In the genomic region with DNA sequence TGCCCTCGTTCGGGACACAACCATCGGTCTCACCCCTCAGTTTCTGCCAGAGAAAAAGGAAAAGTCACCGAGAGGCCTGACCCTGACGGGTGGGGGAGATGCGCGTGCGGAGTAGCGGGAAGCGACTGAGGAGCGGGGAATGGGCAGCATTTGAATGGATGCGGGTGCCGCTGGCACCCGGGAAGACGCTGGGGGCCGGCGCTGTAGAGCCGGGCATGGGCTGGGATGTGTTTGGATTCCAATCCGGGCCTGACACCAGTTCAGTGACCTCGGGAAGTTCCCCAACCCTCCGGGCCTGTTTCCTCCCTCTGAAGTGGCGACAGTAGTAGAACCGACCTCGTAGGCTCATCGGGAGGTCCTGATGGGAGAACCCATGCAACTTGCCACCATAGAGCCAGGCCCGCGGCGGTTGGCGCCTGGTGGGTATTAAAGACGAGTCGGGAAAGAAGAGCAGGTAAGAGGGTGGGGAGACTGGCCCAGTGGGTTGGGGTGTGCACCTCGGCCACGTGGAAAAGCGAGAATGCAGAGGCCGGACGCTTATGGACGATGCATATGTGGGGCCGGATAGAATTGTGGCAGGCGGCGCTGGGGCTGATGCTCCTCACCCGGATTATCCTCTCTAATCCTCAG, we compare ENCODE assay signal across 8 cellular contexts. TPM values are rescaled to one million over a fixed set of nuclear protein-coding genes. Genes with fewer than 3 reads are reported as not detected.
DNase-seq lines count a peak whose midpoint lies in the region; ATAC-seq and TF ChIP-seq lines count a peak whose summit lies in the region.

No MANE protein-coding gene starts in this region.

- TF ChIP-seq CTCF in A673 (conservative IDR thresholded peaks at IDR 0.05; ENCODE audit: low read depth, low read length) = no peak
- no peak for TF ChIP-seq CTCF in fibroblast of the aortic adventitia (IDR thresholded peaks at IDR 0.05; ENCODE audit: insufficient read depth, low read length)
- TF ChIP-seq CTCF in osteocyte (IDR thresholded peaks at IDR 0.05) = no peak
- no peak for TF ChIP-seq CTCF in upper lobe of left lung (IDR thresholded peaks at IDR 0.05)

- peak; percentile 10 for ATAC-seq in GM19438 (IDR thresholded peaks at IDR 0.05; ENCODE audit: low read depth, unreplicated experiment)
- ATAC-seq in upper lobe of left lung (ENCODE audit: low FRiP score in 2 of 2) = peak; percentile 11 to 18

- H3K9me3 ChIP-seq in A673 (ENCODE audit: low read depth, low read length, poor library complexity, severe bottlenecking) (no peaks in the 10 kb centered on the region), HUES48 (ENCODE audit: control insufficient read depth, insufficient read depth, low read length) (no peaks in the 10 kb centered on the region), upper lobe of left lung (no peaks in the 10 kb centered on the region)

- peak overlapping the region; percentile 99 for H3K27ac Mint-ChIP-seq in osteocyte (ENCODE audit: unreplicated experiment)

- POLR2A ChIA-PET in A673 (lab: Charles Lee; ENCODE audit: low non-redundant PET) = no interaction called here

- DNase-seq in A673 (ENCODE audit: low spot score) = no peak
- DNase-seq in activated T-cell treated with anti-CD3 and anti-CD28 coated beads for 4 hours = peak; percentile 24
- no peak for DNase-seq in fibroblast of the aortic adventitia (ENCODE audit: low read depth)
- DNase-seq in osteocyte (ENCODE audit: extremely low spot score, unreplicated experiment) = no peak
- DNase-seq in upper lobe of left lung = peak; percentile 21 to 86
- no peak for DNase-seq in SKM-1 treated with dmso at 0.1 percent for 144 hours (lab: John Stamatoyannopoulos, UW; ENCODE audit: unreplicated experiment)

- TF ChIP-seq POLR2A in upper lobe of left lung (IDR thresholded peaks at IDR 0.05) = no peak

- H3K4me3 ChIP-seq in A673 (ENCODE audit: low read depth, low read length, poor library complexity, severe bottlenecking) (peak overlapping the region; percentile 94), HUES48 (ENCODE audit: low read depth, low read length) (peak overlapping the region; percentile 99), fibroblast of the aortic adventitia (ENCODE audit: low read depth, low read length) (peak overlapping the region; percentile 93), upper lobe of left lung (peak overlapping the region; percentile 29 to 88 (median 64))

- H3K27me3 Mint-ChIP-seq in osteocyte (ENCODE audit: unreplicated experiment) = no peaks in the 10 kb centered on the region

- peaks cover 52% of the 10 kb centered on the region for H3K4me1 Mint-ChIP-seq in osteocyte (ENCODE audit: unreplicated experiment)

- H3K36me3 ChIP-seq in A673 (ENCODE audit: insufficient read depth, low read length, poor library complexity, severe bottlenecking) = peaks cover 22% of the 10 kb centered on the region
- H3K36me3 ChIP-seq in HUES48 (ENCODE audit: control insufficient read depth, insufficient read depth, low read length) = peaks cover 45% of the 10 kb centered on the region
- no peaks in the 10 kb centered on the region for H3K36me3 ChIP-seq in upper lobe of left lung

- H3K9ac ChIP-seq in HUES48 (ENCODE audit: low read depth, low read length) = peak overlapping the region; percentile 93

- TSS peak; percentile 46 for BruUV-seq in A673 (replicated peaks; lab: Mats Ljungman, UMichigan)

- TF ChIP-seq EP300 in upper lobe of left lung (IDR thresholded peaks at IDR 0.05) = no peak

- peaks cover 22% of the 10 kb centered on the region for H3K4me1 ChIP-seq in A673 (ENCODE audit: insufficient read depth, low read length, poor library complexity, severe bottlenecking)
- peaks cover 30% of the 10 kb centered on the region for H3K4me1 ChIP-seq in HUES48 (ENCODE audit: control insufficient read depth, insufficient read depth, low read length)
- H3K4me1 ChIP-seq in upper lobe of left lung = peaks cover 0 to 25% (median 20%) of the 10 kb centered on the region in 4 donors

- H3K9me3 Mint-ChIP-seq in osteocyte (ENCODE audit: unreplicated experiment) = no peaks in the 10 kb centered on the region

- CTCF ChIA-PET in A673 (lab: Charles Lee) = interaction anchor here (1.2 kb wide), 1 partner anchor 116 kb away, joined by 6 read pairs; a partner anchor contains a TSS

- intact Hi-C loops in A673 (cut with micrococcal nuclease; ENCODE audit: unreplicated experiment) = no loop called here

- H3K36me3 Mint-ChIP-seq in osteocyte (ENCODE audit: unreplicated experiment) = peaks cover 11% of the 10 kb centered on the region

- H3K27ac ChIP-seq in A673 (ENCODE audit: low read depth, low read length, poor library complexity, severe bottlenecking) = peak overlapping the region; percentile 89
- H3K27ac ChIP-seq in HUES48 (ENCODE audit: low read depth, low read length) = peak overlapping the region; percentile 95
- peak overlapping the region; percentile 78 to 89 (median 82) for H3K27ac ChIP-seq in upper lobe of left lung

- no peaks in the 10 kb centered on the region for H3K27me3 ChIP-seq in A673 (replicated peaks; ENCODE audit: insufficient read depth, low read depth, low read length, poor library complexity)
- no peaks in the 10 kb centered on the region for H3K27me3 ChIP-seq in HUES48 (ENCODE audit: control insufficient read depth, insufficient read depth, low read length)
- H3K27me3 ChIP-seq in upper lobe of left lung = no peaks in the 10 kb centered on the region

- 7 to 15% methylated on average over 33 to 40 of the region's 41 CpGs for WGBS in upper lobe of left lung, 2 donors

- H3K4me3 Mint-ChIP-seq in osteocyte (ENCODE audit: unreplicated experiment) = peak overlapping the region; percentile 98

RNA-seq across cellular contexts. Expression of a gene that starts 0.6 kb away (rescaled TPM):
- total RNA-seq in A673 (2021) = 101 and 112 TPM in 2 replicates
- 65.5 and 71.9 TPM in 2 replicates for total RNA-seq in fibroblast of the aortic adventitia (ENCODE audit: low replicate concordance)
- total RNA-seq in osteocyte = 58.7 and 60.0 TPM in 2 replicates
- total RNA-seq in upper lobe of left lung = 10 to 100 TPM in 1 of 6 donors, 1 to 10 TPM in 5; 1.4 to 13.3 (median 5.9) TPM

Comparison
In these comparisons a context has a peak if more than half of its experiments do, and no peak if none do; other contexts are left out.
1. DNase-seq: peak in activated T-cell treated with anti-CD3 and anti-CD28 coated beads for 4 hours (single experiment) and upper lobe of left lung (2 of 2); none in A673 (single experiment), fibroblast of the aortic adventitia (single experiment), osteocyte (single experiment) and SKM-1 treated with dmso at 0.1 percent for 144 hours (single experiment).
2. Peak in every context shown above with its lines, with median percentiles within 50 percentile points of each other: H3K27ac ChIP-seq and H3K4me3 ChIP-seq.